In the genomic region with DNA sequence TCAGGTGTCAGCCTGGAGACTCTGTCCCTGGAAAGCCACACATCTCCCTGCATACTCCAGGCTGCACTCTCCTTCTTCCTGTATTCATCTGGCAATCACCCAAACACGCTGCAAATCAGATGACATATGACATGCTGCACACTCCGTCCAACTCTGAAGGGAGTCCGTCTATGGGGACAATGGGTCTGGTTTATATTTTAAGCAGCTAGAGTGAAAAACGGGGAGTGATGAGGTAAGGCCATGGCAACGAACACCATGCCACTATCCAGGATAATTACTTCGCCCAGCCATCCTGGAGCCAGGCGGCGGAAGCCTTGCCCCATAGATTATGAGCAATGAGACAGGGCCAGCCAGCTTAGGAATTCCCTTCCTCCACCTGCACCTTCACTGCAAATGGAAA, we compare ENCODE assay signal across 1 cellular context.
A peak's percentile ranks its signal among the peaks of the same experiment; 100 is the strongest.
TF ChIP-seq lines count a peak whose summit lies in the region.

No MANE protein-coding gene starts in this region.

TF ChIP-seq in SK-N-SH, 30 proteins besides CTCF, POLR2A, EP300 and RAD21 (continued from another document):
- TF ChIP-seq MEF2A (IDR thresholded peaks at IDR 0.05; ENCODE audit: borderline replicate concordance, low read depth) (no peak), POLR2AphosphoS5 (IDR thresholded peaks at IDR 0.05; ENCODE audit: low read depth, low read length) (peak; percentile 57), SMC3 (IDR thresholded peaks at IDR 0.05; ENCODE audit: low read depth, low read length) (peak; percentile 13; the same call in 1 of the 2 replicates), FOSL2 (IDR thresholded peaks at IDR 0.05; ENCODE audit: borderline replicate concordance, low read depth) (no peak), FOXJ3 (CRISPR knock-in tag; IDR thresholded peaks at IDR 0.05) (peak; percentile 96), RCOR1 (IDR thresholded peaks at IDR 0.05; ENCODE audit: low read length) (peak; percentile 93), GATA2 (CRISPR knock-in tag; IDR thresholded peaks at IDR 0.05) (peak; percentile 92), JUND (IDR thresholded peaks at IDR 0.05) (no peak), NRF1 (IDR thresholded peaks at IDR 0.05; ENCODE audit: low read depth, low read length) (no peak), TCF12 (IDR thresholded peaks at IDR 0.05) (peak; percentile 44; the same call in 1 of the 2 replicates), EZH2phosphoT487 (IDR thresholded peaks at IDR 0.05; ENCODE audit: borderline replicate concordance, low read depth) (no peak), GABPA (IDR thresholded peaks at IDR 0.05; ENCODE audit: low read depth) (no peak), MXI1 (IDR thresholded peaks at IDR 0.05; ENCODE audit: low read depth, low read length) (peak; percentile 97), SIN3A (IDR thresholded peaks at IDR 0.05; ENCODE audit: borderline replicate concordance, low read depth, low read length) (no peak)
- TF ChIP-seq, protein P1, sequence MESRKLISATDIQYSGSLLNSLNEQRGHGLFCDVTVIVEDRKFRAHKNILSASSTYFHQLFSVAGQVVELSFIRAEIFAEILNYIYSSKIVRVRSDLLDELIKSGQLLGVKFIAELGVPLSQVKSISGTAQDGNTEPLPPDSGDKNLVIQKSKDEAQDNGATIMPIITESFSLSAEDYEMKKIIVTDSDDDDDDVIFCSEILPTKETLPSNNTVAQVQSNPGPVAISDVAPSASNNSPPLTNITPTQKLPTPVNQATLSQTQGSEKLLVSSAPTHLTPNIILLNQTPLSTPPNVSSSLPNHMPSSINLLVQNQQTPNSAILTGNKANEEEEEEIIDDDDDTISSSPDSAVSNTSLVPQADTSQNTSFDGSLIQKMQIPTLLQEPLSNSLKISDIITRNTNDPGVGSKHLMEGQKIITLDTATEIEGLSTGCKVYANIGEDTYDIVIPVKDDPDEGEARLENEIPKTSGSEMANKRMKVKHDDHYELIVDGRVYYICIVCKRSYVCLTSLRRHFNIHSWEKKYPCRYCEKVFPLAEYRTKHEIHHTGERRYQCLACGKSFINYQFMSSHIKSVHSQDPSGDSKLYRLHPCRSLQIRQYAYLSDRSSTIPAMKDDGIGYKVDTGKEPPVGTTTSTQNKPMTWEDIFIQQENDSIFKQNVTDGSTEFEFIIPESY (IDR thresholded peaks at IDR 0.05; ENCODE audit: borderline replicate concordance, low read depth): no peak
- TF ChIP-seq, protein P2, sequence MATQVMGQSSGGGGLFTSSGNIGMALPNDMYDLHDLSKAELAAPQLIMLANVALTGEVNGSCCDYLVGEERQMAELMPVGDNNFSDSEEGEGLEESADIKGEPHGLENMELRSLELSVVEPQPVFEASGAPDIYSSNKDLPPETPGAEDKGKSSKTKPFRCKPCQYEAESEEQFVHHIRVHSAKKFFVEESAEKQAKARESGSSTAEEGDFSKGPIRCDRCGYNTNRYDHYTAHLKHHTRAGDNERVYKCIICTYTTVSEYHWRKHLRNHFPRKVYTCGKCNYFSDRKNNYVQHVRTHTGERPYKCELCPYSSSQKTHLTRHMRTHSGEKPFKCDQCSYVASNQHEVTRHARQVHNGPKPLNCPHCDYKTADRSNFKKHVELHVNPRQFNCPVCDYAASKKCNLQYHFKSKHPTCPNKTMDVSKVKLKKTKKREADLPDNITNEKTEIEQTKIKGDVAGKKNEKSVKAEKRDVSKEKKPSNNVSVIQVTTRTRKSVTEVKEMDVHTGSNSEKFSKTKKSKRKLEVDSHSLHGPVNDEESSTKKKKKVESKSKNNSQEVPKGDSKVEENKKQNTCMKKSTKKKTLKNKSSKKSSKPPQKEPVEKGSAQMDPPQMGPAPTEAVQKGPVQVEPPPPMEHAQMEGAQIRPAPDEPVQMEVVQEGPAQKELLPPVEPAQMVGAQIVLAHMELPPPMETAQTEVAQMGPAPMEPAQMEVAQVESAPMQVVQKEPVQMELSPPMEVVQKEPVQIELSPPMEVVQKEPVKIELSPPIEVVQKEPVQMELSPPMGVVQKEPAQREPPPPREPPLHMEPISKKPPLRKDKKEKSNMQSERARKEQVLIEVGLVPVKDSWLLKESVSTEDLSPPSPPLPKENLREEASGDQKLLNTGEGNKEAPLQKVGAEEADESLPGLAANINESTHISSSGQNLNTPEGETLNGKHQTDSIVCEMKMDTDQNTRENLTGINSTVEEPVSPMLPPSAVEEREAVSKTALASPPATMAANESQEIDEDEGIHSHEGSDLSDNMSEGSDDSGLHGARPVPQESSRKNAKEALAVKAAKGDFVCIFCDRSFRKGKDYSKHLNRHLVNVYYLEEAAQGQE (IDR thresholded peaks at IDR 0.05; ENCODE audit: low read depth, low read length): no peak
